ENCODE assay signal across 7 cellular contexts in genomic region chr21:17513214-17514123, GRCh38. TPM values are rescaled to one million over a fixed set of nuclear protein-coding genes. Genes with fewer than 3 reads are reported as not detected.
DNase-seq lines count a peak whose midpoint lies in the region; ATAC-seq and TF ChIP-seq lines count a peak whose summit lies in the region.

No MANE protein-coding gene starts in this region.

- H2AFZ ChIP-seq in OCI-LY3 (ENCODE audit: low read depth, low read length), result peak overlapping the region; percentile 84
- H2AFZ ChIP-seq in parathyroid adenoma, result peak overlapping the region; percentile 84

- H3K27me3 ChIP-seq in OCI-LY3 (ENCODE audit: low read depth, low read length), result no peaks in the 10 kb centered on the region
- H3K27me3 ChIP-seq in heart left ventricle, result peaks cover 0 to 56% (median 10%) of the 10 kb centered on the region in 9 donors
- H3K27me3 ChIP-seq in parathyroid adenoma (ENCODE audit: control insufficient read depth, insufficient read depth, low read length), result no peaks in the 10 kb centered on the region

- no peak; the same call in none of the 2 replicates for TF ChIP-seq CTCF in OCI-LY3 (IDR thresholded peaks at IDR 0.05; ENCODE audit: low read depth, low read length)
- no peak for TF ChIP-seq CTCF in heart left ventricle (IDR thresholded peaks at IDR 0.05)
- TF ChIP-seq CTCF in parathyroid adenoma (IDR thresholded peaks at IDR 0.05), result no peak

- H3K27me3 Mint-ChIP-seq in activated naive CD8-positive, alpha-beta T cell, result peaks cover 15% of the 10 kb centered on the region

- H3K4me1 ChIP-seq in OCI-LY3 (ENCODE audit: low read length), result peaks cover 10% of the 10 kb centered on the region
- peaks cover 0 to 22% (median 5%) of the 10 kb centered on the region in 12 donors for H3K4me1 ChIP-seq in heart left ventricle
- H3K4me1 ChIP-seq in parathyroid adenoma, result no peaks in the 10 kb centered on the region

- no peak overlapping the region for H3K27ac Mint-ChIP-seq in activated naive CD8-positive, alpha-beta T cell

- peaks cover 16% of the 10 kb centered on the region for H3K4me1 Mint-ChIP-seq in activated naive CD8-positive, alpha-beta T cell (ENCODE audit: low read depth)

- intact Hi-C loops in heart left ventricle (cut with DNase I), result loop anchor here in 7 of 10 donors (2.0 to 10.0 kb wide), 7 partner anchors 27 to 129 kb away; no protein-coding TSS in a partner anchor

- peak overlapping the region; percentile 91 for H3K4me3 Mint-ChIP-seq in activated naive CD8-positive, alpha-beta T cell

- no peaks in the 10 kb centered on the region for H3K9me3 Mint-ChIP-seq in activated naive CD8-positive, alpha-beta T cell (ENCODE audit: low read depth)

- in situ Hi-C loops in ACHN (cut with HindIII; ENCODE audit: low pct_ligation_motif_present, low pct_unique_long_range_greater_than_20kb, low sequenced_read_pairs), result no loop called here

- TF ChIP-seq POLR2A in heart left ventricle (IDR thresholded peaks at IDR 0.05), result no peak

- no peaks in the 10 kb centered on the region for H3K9me3 ChIP-seq in OCI-LY3 (ENCODE audit: insufficient read depth, low read length)
- no peaks in the 10 kb centered on the region for H3K9me3 ChIP-seq in heart left ventricle
- H3K9me3 ChIP-seq in parathyroid adenoma (ENCODE audit: control insufficient read depth, low read length), result no peaks in the 10 kb centered on the region

- no peaks in the 10 kb centered on the region for H4K20me1 ChIP-seq in OCI-LY3 (ENCODE audit: insufficient read depth, low read length)

- H3K36me3 ChIP-seq in OCI-LY3 (replicated peaks; ENCODE audit: low read depth, low read length) (no peaks in the 10 kb centered on the region), heart left ventricle (no peaks in the 10 kb centered on the region), parathyroid adenoma (ENCODE audit: control insufficient read depth, insufficient read depth, low read length) (no peaks in the 10 kb centered on the region)

- H3K4me2 ChIP-seq in OCI-LY3 (ENCODE audit: low read length) (peak overlapping the region; percentile 99), parathyroid adenoma (ENCODE audit: low read length) (peak overlapping the region; percentile 74)

- DNase-seq in heart left ventricle, result peak in 4 of 5 donors; percentile 11 to 37 (median 27)
- DNase-seq in ACHN, result no peak

- H3K9ac ChIP-seq in OCI-LY3 (ENCODE audit: low read length) (peak overlapping the region; percentile 66), parathyroid adenoma (no peak overlapping the region)

- no peaks in the 10 kb centered on the region for H3K36me3 Mint-ChIP-seq in activated naive CD8-positive, alpha-beta T cell

- no peak overlapping the region for H3K27ac ChIP-seq in OCI-LY3 (ENCODE audit: low read length)
- H3K27ac ChIP-seq in heart left ventricle, result peak overlapping the region; percentile 54 to 92 (median 86)
- peak overlapping the region; percentile 44 for H3K27ac ChIP-seq in parathyroid adenoma

- ATAC-seq in GM18867 (IDR thresholded peaks at IDR 0.05; ENCODE audit: unreplicated experiment), result peak; percentile 21
- peak; percentile 23 for ATAC-seq in HG02981 (IDR thresholded peaks at IDR 0.05; ENCODE audit: unreplicated experiment)
- peak in 3 of 4 donors; percentile 33 to 71 (median 60) for ATAC-seq in heart left ventricle

- H3K79me2 ChIP-seq in OCI-LY3 (ENCODE audit: low read length) (no peaks in the 10 kb centered on the region), parathyroid adenoma (no peaks in the 10 kb centered on the region)

- H3K4me3 ChIP-seq in OCI-LY3 (ENCODE audit: low read length) (peak overlapping the region; percentile 99), heart left ventricle (peak overlapping the region; percentile 47 to 94 (median 69)), parathyroid adenoma (ENCODE audit: low read depth, low read length) (peak overlapping the region; percentile 71)

- WGBS in heart left ventricle, 4 donors, result 1 to 3% (median 1%) methylated on average over 23 to 69 of the region's 69 CpGs

RNA-seq across cellular contexts. Expression of gene CXADR, which starts 0.6 kb away (rescaled TPM):
- total RNA-seq in heart left ventricle, result 10 to 100 TPM; 18.4 to 45.1 (median 33.2) TPM
- polyA plus RNA-seq in heart left ventricle, result 10 to 100 TPM in 1 of 2 donors, 1 to 10 TPM in 1; 7.5 to 21.4 TPM
